ENCODE assay signal across 17 cellular contexts in the genomic region with DNA sequence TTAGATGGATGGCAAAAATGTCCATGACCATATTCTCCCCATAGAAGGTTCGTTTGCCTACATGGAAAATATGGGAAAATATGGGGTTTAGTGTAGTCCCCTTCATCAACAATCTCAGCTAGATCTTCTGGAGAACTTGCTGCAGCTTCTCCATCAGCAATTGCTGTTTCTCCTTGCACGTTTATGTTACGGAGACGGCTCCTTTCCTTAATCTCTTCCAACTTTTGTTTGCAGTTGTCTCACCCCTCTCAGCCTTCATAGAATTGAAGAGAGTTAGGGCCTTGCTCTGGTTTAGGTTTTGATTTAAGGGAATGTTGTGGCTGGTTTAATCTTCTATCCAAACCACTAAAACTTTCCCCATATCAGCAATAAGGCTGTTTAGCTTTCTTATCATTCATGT. TPM values are rescaled to one million over a fixed set of nuclear protein-coding genes. Genes with fewer than 3 reads are reported as not detected.
A peak's percentile ranks its signal among the peaks of the same experiment; 100 is the strongest.
DNase-seq lines count a peak whose midpoint lies in the region; ATAC-seq and TF ChIP-seq lines count a peak whose summit lies in the region.
"Had no signal": no experiment of that assay in that cellular context is flagged by ENCODE, and none has a peak within 500 bp of the region (broad histone marks: within the 10 kb centered on the region; RNA-seq: fewer than 3 reads in every experiment).

No MANE protein-coding gene starts in this region.

- intact Hi-C loops in activated CD4-positive, alpha-beta memory T cell treated with anti-CD3 and anti-CD28 coated beads for 36 hours (cut with micrococcal nuclease) = loop anchor here (1.0 to 2.0 kb wide), 3 partner anchors 28 to 172 kb away; partner anchors contain the start of gene MYCN
- intact Hi-C loops in right lobe of liver (cut with DNase I) = no loop called here

- H3K36me3 ChIP-seq in BE2C = no peaks in the 10 kb centered on the region
- H3K36me3 ChIP-seq in right lobe of liver = no peaks in the 10 kb centered on the region

- H3K4me1 ChIP-seq in BE2C (peaks cover 3% of the 10 kb centered on the region), right lobe of liver (no peaks in the 10 kb centered on the region)

- H3K4me1 Mint-ChIP-seq in activated CD4-positive, alpha-beta memory T cell treated with anti-CD3 and anti-CD28 coated beads for 36 hours (ENCODE audit: low read depth) = peaks cover 66% of the 10 kb centered on the region
- H3K4me1 Mint-ChIP-seq in activated CD4-positive, alpha-beta memory T cell treated with anti-CD3 and anti-CD28 coated beads, Interleukin-2, amount 10 ng/mL, durations not matched to agents 7 days and 5 days = peaks cover 37% of the 10 kb centered on the region

- H3K27me3 Mint-ChIP-seq in activated CD4-positive, alpha-beta memory T cell treated with anti-CD3 and anti-CD28 coated beads for 36 hours = peaks cover 5% of the 10 kb centered on the region
- H3K27me3 Mint-ChIP-seq in activated CD4-positive, alpha-beta memory T cell treated with anti-CD3 and anti-CD28 coated beads, Interleukin-2, amount 10 ng/mL, durations not matched to agents 7 days and 5 days = no peaks in the 10 kb centered on the region
- H3K27me3 Mint-ChIP-seq: CD4-positive, alpha-beta memory T cell had no signal

- H3K27ac ChIP-seq in right lobe of liver = no peak overlapping the region

- CTCF ChIA-PET in activated CD4-positive, alpha-beta memory T cell treated with anti-CD3 and anti-CD28 coated beads for 36 hours (lab: Charles Lee) = no interaction called here
- CTCF ChIA-PET in activated CD4-positive, alpha-beta memory T cell treated with anti-CD3 and anti-CD28 coated beads, Interleukin-2, amount 10 ng/mL, durations not matched to agents 7 days and 5 days (lab: Charles Lee) = no interaction called here

- H3K27ac Mint-ChIP-seq in activated CD4-positive, alpha-beta memory T cell treated with anti-CD3 and anti-CD28 coated beads for 36 hours = peak overlapping the region; percentile 14
- H3K27ac Mint-ChIP-seq in activated CD4-positive, alpha-beta memory T cell treated with anti-CD3 and anti-CD28 coated beads, Interleukin-2, amount 10 ng/mL, durations not matched to agents 7 days and 5 days = no peak overlapping the region
- H3K27ac Mint-ChIP-seq: CD4-positive, alpha-beta memory T cell; HFFc6 had no signal

- in situ Hi-C loops in GM13976 (cut with MboI; ENCODE audit: low sequenced_read_pairs, unreplicated experiment) = no loop called here

- H3K4me3 Mint-ChIP-seq in activated CD4-positive, alpha-beta memory T cell treated with anti-CD3 and anti-CD28 coated beads for 36 hours = no peak overlapping the region
- no peak overlapping the region for H3K4me3 Mint-ChIP-seq in activated CD4-positive, alpha-beta memory T cell treated with anti-CD3 and anti-CD28 coated beads, Interleukin-2, amount 10 ng/mL, durations not matched to agents 7 days and 5 days
- H3K4me3 Mint-ChIP-seq: CD4-positive, alpha-beta memory T cell; HFFc6 had no signal

- TF ChIP-seq CTCF in BE2C (IDR thresholded peaks at IDR 0.05; ENCODE audit: low read depth, low read length) = no peak
- no peak for TF ChIP-seq CTCF in GM13976 (IDR thresholded peaks at IDR 0.05; ENCODE audit: borderline replicate concordance, control extremely low read depth, extremely low read depth, insufficient read depth, missing control alignments)
- TF ChIP-seq CTCF in right lobe of liver (IDR thresholded peaks at IDR 0.05) = no peak

- H3K36me3 Mint-ChIP-seq in activated CD4-positive, alpha-beta memory T cell treated with anti-CD3 and anti-CD28 coated beads for 36 hours = no peaks in the 10 kb centered on the region
- no peaks in the 10 kb centered on the region for H3K36me3 Mint-ChIP-seq in activated CD4-positive, alpha-beta memory T cell treated with anti-CD3 and anti-CD28 coated beads, Interleukin-2, amount 10 ng/mL, durations not matched to agents 7 days and 5 days (ENCODE audit: low read depth)
- H3K36me3 Mint-ChIP-seq: CD4-positive, alpha-beta memory T cell had no signal

- H3K4me3 ChIP-seq in BE2C (ENCODE audit: low read depth, low read length) = no peak overlapping the region
- H3K4me3 ChIP-seq in right lobe of liver = no peak overlapping the region

- TF ChIP-seq POLR2A in right lobe of liver (IDR thresholded peaks at IDR 0.05) = no peak

- WGBS in right lobe of liver (ENCODE audit: insufficient coverage, low coverage, low lambda C conversion rate, missing lambda C conversion rate) = 78% methylated on average over 4 of the region's 4 CpGs

- POLR2A ChIA-PET in activated CD4-positive, alpha-beta memory T cell treated with anti-CD3 and anti-CD28 coated beads for 36 hours (lab: Charles Lee) = no interaction called here
- POLR2A ChIA-PET in activated CD4-positive, alpha-beta memory T cell treated with anti-CD3 and anti-CD28 coated beads, Interleukin-2, amount 10 ng/mL, durations not matched to agents 7 days and 5 days (lab: Charles Lee) = no interaction called here

- no peak for ATAC-seq in right lobe of liver
- ATAC-seq in HG02884 (IDR thresholded peaks at IDR 0.05; ENCODE audit: unreplicated experiment) = no peak
- ATAC-seq: HepG2 had no signal

- no peak for DNase-seq in activated CD4-positive, alpha-beta memory T cell treated with anti-CD3 and anti-CD28 coated beads for 36 hours
- no peak for DNase-seq in activated CD4-positive, alpha-beta memory T cell treated with anti-CD3 and anti-CD28 coated beads, Interleukin-2, amount 10 ng/mL, durations not matched to agents 7 days and 5 days
- DNase-seq in BE2C (peak; percentile 84), SK-N-DZ (ENCODE audit: low spot score) (peak; percentile 94), astrocyte of the hippocampus (ENCODE audit: low read depth, low spot score) (peak; percentile 33), GM13976 (ENCODE audit: low spot score) (no peak), right lobe of liver (no peak)
- DNase-seq: 8988T; C1 segment of cervical spinal cord; CD4-positive, alpha-beta memory T cell; DMS53; GF-D8; HCEC 1CT; HFFc6 had no signal

- H3K27me3 ChIP-seq in BE2C (peaks cover 3% of the 10 kb centered on the region; the same call in 1 of the 2 replicates), right lobe of liver (no peaks in the 10 kb centered on the region)

- peaks cover 7% of the 10 kb centered on the region; the same call in 1 of the 2 replicates for H3K9me3 ChIP-seq in BE2C
- H3K9me3 ChIP-seq in right lobe of liver = no peaks in the 10 kb centered on the region

- no peaks in the 10 kb centered on the region for H3K9me3 Mint-ChIP-seq in activated CD4-positive, alpha-beta memory T cell treated with anti-CD3 and anti-CD28 coated beads for 36 hours
- no peaks in the 10 kb centered on the region for H3K9me3 Mint-ChIP-seq in activated CD4-positive, alpha-beta memory T cell treated with anti-CD3 and anti-CD28 coated beads, Interleukin-2, amount 10 ng/mL, durations not matched to agents 7 days and 5 days
- H3K9me3 Mint-ChIP-seq: CD4-positive, alpha-beta memory T cell had no signal

RNA-seq across cellular contexts. Expression of gene MYCN, which starts 28.9 kb away (rescaled TPM):
- total RNA-seq in activated CD4-positive, alpha-beta memory T cell treated with anti-CD3 and anti-CD28 coated beads for 36 hours = under 1 TPM; 0.17 to 0.38 TPM
- total RNA-seq in activated CD4-positive, alpha-beta memory T cell treated with anti-CD3 and anti-CD28 coated beads, Interleukin-2, amount 10 ng/mL, durations not matched to agents 7 days and 5 days = not detected
- 1,296 TPM for polyA plus RNA-seq in BE2C (2012; ENCODE audit: insufficient read depth, insufficient read length, low read depth)
- polyA plus RNA-seq in SK-N-DZ (2014; cell fraction: cytosol; rRNA removed) = 1,097 and 1,099 TPM in 2 replicates
- polyA plus RNA-seq in SK-N-DZ (2014; cell fraction: nucleus; rRNA removed) = 1,072 and 1,695 TPM in 2 replicates
- under 1 TPM in 4 of 6 experiments, not detected in 2; 0.07 to 0.35 (median 0.23) TPM for total RNA-seq in right lobe of liver
- total RNA-seq: H4, HepG2, HFFc6 had no signal
- polyA plus RNA-seq: CD4-positive, alpha-beta memory T cell; HepG2 had no signal

Comparison
In these comparisons a context has a peak if more than half of its experiments do, and no peak if none do; other contexts are left out.
1. DNase-seq: peak in BE2C (single experiment), SK-N-DZ (single experiment) and astrocyte of the hippocampus (single experiment); none in activated CD4-positive, alpha-beta memory T cell treated with anti-CD3 and anti-CD28 coated beads for 36 hours (single experiment), activated CD4-positive, alpha-beta memory T cell treated with anti-CD3 and anti-CD28 coated beads, Interleukin-2, amount 10 ng/mL, durations not matched to agents 7 days and 5 days (single experiment), GM13976 (single experiment) and right lobe of liver (0 of 3).